ENCODE assay signal across 24 cellular contexts in the genomic region with DNA sequence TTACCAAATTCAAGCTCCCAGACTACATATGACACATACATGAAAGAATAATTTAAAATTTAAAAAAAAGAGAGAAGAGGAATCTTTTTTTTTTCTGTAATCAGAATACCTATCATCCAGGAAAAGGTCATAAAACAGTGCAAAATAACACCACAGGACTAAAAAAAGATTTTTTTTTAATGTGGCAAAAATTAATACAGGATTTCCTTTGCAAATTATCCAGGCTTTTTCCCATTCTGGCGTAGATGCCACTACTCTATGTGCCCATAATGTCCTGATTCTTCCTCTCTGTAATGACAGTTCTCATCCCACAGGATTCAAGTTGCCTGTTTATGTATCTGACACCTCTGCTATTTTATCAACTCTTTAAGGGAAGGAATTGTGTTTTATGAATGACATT.
DNase-seq lines count a peak whose midpoint lies in the region; ATAC-seq, FAIRE-seq and TF ChIP-seq lines count a peak whose summit lies in the region.
"Had no signal": no experiment of that assay in that cellular context is flagged by ENCODE, and none has a peak within 500 bp of the region (broad histone marks: within the 10 kb centered on the region; RNA-seq: fewer than 3 reads in every experiment).

No MANE protein-coding gene starts in this region.

- peak overlapping the region; percentile 73 for H2AFZ ChIP-seq in K562 (ENCODE audit: low read depth, low read length)

- peaks cover 43% of the 10 kb centered on the region for H3K4me1 Mint-ChIP-seq in endothelial cell (ENCODE audit: unreplicated experiment)
- H3K4me1 Mint-ChIP-seq in stimulated activated naive B cell treated with anti-CD40 and anti-IgM and Interleukin-4, amounts not matched to agents 10 μg/mL and 1 μg/mL and 100 μg/mL, for 72 hours: peaks cover 0 to 4% of the 10 kb centered on the region in 2 donors

- TF ChIP-seq CTCF in K562 (IDR thresholded peaks at IDR 0.05 in 2 of 3, conservative IDR thresholded peaks at IDR 0.05 in 1 of 3; ENCODE audit: insufficient read depth in 2 of 3, low read depth in 1 of 3, low read length in 3 of 3) (no peak), endothelial cell (IDR thresholded peaks at IDR 0.05; ENCODE audit: unreplicated experiment) (no peak), pancreas (IDR thresholded peaks at IDR 0.05) (no peak), esophagus squamous epithelium (IDR thresholded peaks at IDR 0.05) (no peak)

- no TSS peak for BruUV-seq in K562 (replicated peaks; lab: Mats Ljungman, UMichigan)

- H3K4me2 ChIP-seq in K562 (ENCODE audit: insufficient read depth, low read length): no peak overlapping the region
- H3K4me2 ChIP-seq: BLaER1 had no signal

- H3K4me3 ChIP-seq in K562 (no peak overlapping the region), pancreas (no peak overlapping the region), esophagus squamous epithelium (no peak overlapping the region)
- H3K4me3 ChIP-seq: BLaER1 had no signal

- no peaks in the 10 kb centered on the region for H3K27me3 Mint-ChIP-seq in endothelial cell (ENCODE audit: unreplicated experiment)
- no peaks in the 10 kb centered on the region for H3K27me3 Mint-ChIP-seq in stimulated activated naive B cell treated with anti-CD40 and anti-IgM and Interleukin-4, amounts not matched to agents 10 μg/mL and 1 μg/mL and 100 μg/mL, for 72 hours
- H3K27me3 Mint-ChIP-seq: CD4-positive, alpha-beta memory T cell; CD4-positive, CD25-positive, alpha-beta regulatory T cell; CD8-positive, alpha-beta memory T cell had no signal

- peak overlapping the region; percentile 32 for H3K27ac Mint-ChIP-seq in endothelial cell (ENCODE audit: unreplicated experiment)
- no peak overlapping the region for H3K27ac Mint-ChIP-seq in stimulated activated naive B cell treated with anti-CD40 and anti-IgM and Interleukin-4, amounts not matched to agents 10 μg/mL and 1 μg/mL and 100 μg/mL, for 72 hours
- H3K27ac Mint-ChIP-seq: CD14-positive monocyte; CD4-positive, alpha-beta memory T cell; CD8-positive, alpha-beta memory T cell had no signal

- TF ChIP-seq EP300 in K562 (IDR thresholded peaks at IDR 0.05; ENCODE audit: low read length): no peak

- no peaks in the 10 kb centered on the region for H3K36me3 Mint-ChIP-seq in endothelial cell (ENCODE audit: low read depth, unreplicated experiment)
- H3K36me3 Mint-ChIP-seq in stimulated activated naive B cell treated with anti-CD40 and anti-IgM and Interleukin-4, amounts not matched to agents 10 μg/mL and 1 μg/mL and 100 μg/mL, for 72 hours: peaks cover 7 to 12% of the 10 kb centered on the region in 2 donors
- H3K36me3 Mint-ChIP-seq: CD4-positive, CD25-positive, alpha-beta regulatory T cell had no signal

- H3K4me1 ChIP-seq in K562 (replicated peaks in 1 of 2; ENCODE audit: control insufficient read depth in 2 of 2, insufficient read depth in 2 of 2, low read length in 2 of 2) (peaks cover 0 to 25% of the 10 kb centered on the region in 2 experiments; a peak in 3 of 5 replicates), pancreas (no peaks in the 10 kb centered on the region), esophagus squamous epithelium (peaks cover 0 to 12% (median 0%) of the 10 kb centered on the region in 3 donors)
- H3K4me1 ChIP-seq: BLaER1 had no signal

- H3K27ac ChIP-seq in K562 (ENCODE audit: extremely low read depth, low read depth, low read length): peak overlapping the region; percentile 58; the same call in 2 of the 3 replicates
- H3K27ac ChIP-seq in pancreas: no peak overlapping the region
- H3K27ac ChIP-seq in esophagus squamous epithelium: no peak overlapping the region
- H3K27ac ChIP-seq: BLaER1 had no signal

- 91% methylated on average over 1 of the region's 1 CpG for WGBS in K562 (ENCODE audit: insufficient coverage, low coverage, missing lambda C conversion rate)
- 44 to 83% methylated on average over 1 of the region's 1 CpG for WGBS in pancreas, 2 donors
- 77 to 86% methylated on average over 1 of the region's 1 CpG for WGBS in esophagus squamous epithelium, 2 donors

- TF ChIP-seq RAD21 in K562 (CRISPR knock-in tag; conservative IDR thresholded peaks at IDR 0.05 in 1 of 2, IDR thresholded peaks at IDR 0.05 in 1 of 2): no peak

- TF ChIP-seq POLR2A in K562 (conservative IDR thresholded peaks at IDR 0.05) (no peak), esophagus squamous epithelium (IDR thresholded peaks at IDR 0.05) (no peak)

- intact Hi-C loops in K562 (cut with micrococcal nuclease) (no loop called here), pancreas (cut with DNase I) (no loop called here), esophagus squamous epithelium (cut with DNase I) (no loop called here)

- CTCF ChIA-PET in K562 (lab: Yijun Ruan, JAX; ENCODE audit: low intra/inter-chr PET ratio): no interaction called here

- H3K36me3 ChIP-seq in K562 (ENCODE audit: control insufficient read depth, insufficient read depth, low read length) (no peaks in the 10 kb centered on the region), pancreas (no peaks in the 10 kb centered on the region), esophagus squamous epithelium (no peaks in the 10 kb centered on the region)
- H3K36me3 ChIP-seq: BE2C had no signal

- ATAC-seq in K562: no peak
- ATAC-seq in stimulated activated naive B cell treated with anti-CD40 and anti-IgM and Interleukin-4, amounts not matched to agents 10 μg/mL and 1 μg/mL and 100 μg/mL, for 72 hours (replicated peaks): no peak
- ATAC-seq in pancreas: no peak

- H3K9me3 ChIP-seq in K562 (replicated peaks; ENCODE audit: control insufficient read depth, insufficient read depth, low read depth, low read length) (0 out of 2 replicates have a peak, but pooled peaks cover 4% of the 10 kb centered on the region), pancreas (no peaks in the 10 kb centered on the region), esophagus squamous epithelium (peaks cover 0 to 4% (median 0%) of the 10 kb centered on the region in 3 donors)
- H3K9me3 ChIP-seq: BE2C had no signal

- POLR2A ChIA-PET in K562 (lab: Yijun Ruan, JAX): interaction anchor here (0.7 to 2.3 kb wide), 6 partner anchors 8 to 79 kb away, joined by 3 to 11 read pairs (median 4); no protein-coding TSS in a partner anchor

- FAIRE-seq in K562 (lab: Jason Lieb, UNC) (no peak), pancreas (lab: Jason Lieb, UNC) (no peak)
- FAIRE-seq: A204.1, G401.6, GM12891, GM19239 had no signal

- no peaks in the 10 kb centered on the region for H3K9me1 ChIP-seq in K562 (ENCODE audit: control insufficient read depth, insufficient read depth, low read length)

- H3K4me3 Mint-ChIP-seq in endothelial cell (ENCODE audit: unreplicated experiment): no peak overlapping the region
- no peak overlapping the region for H3K4me3 Mint-ChIP-seq in stimulated activated naive B cell treated with anti-CD40 and anti-IgM and Interleukin-4, amounts not matched to agents 10 μg/mL and 1 μg/mL and 100 μg/mL, for 72 hours
- H3K4me3 Mint-ChIP-seq: CD14-positive monocyte; CD4-positive, alpha-beta memory T cell; CD4-positive, CD25-positive, alpha-beta regulatory T cell; CD8-positive, alpha-beta memory T cell had no signal

- H3K9me3 Mint-ChIP-seq in endothelial cell (ENCODE audit: unreplicated experiment): peaks cover 3% of the 10 kb centered on the region
- peaks cover 0 to 6% of the 10 kb centered on the region in 2 donors for H3K9me3 Mint-ChIP-seq in stimulated activated naive B cell treated with anti-CD40 and anti-IgM and Interleukin-4, amounts not matched to agents 10 μg/mL and 1 μg/mL and 100 μg/mL, for 72 hours

- H3K79me2 ChIP-seq in K562 (ENCODE audit: control insufficient read depth, insufficient read depth, low read length): peaks cover 5% of the 10 kb centered on the region; the same call in 1 of the 3 replicates

- H3K9ac ChIP-seq in K562 (ENCODE audit: insufficient read depth in 1 of 2, low read depth in 2 of 2, low read length in 2 of 2): no peak overlapping the region
- H3K9ac ChIP-seq: BLaER1 had no signal

- H4K20me1 ChIP-seq in K562 (replicated peaks; ENCODE audit: control insufficient read depth, insufficient read depth, low read length): no peaks in the 10 kb centered on the region
- H4K20me1 ChIP-seq: BLaER1 had no signal

- in situ Hi-C loops in K562 (cut with MboI): no loop called here

- H3K27me3 ChIP-seq in K562 (ENCODE audit: control insufficient read depth in 2 of 2, insufficient read depth in 2 of 2, low read length in 2 of 2) (no peaks in the 10 kb centered on the region), pancreas (no peaks in the 10 kb centered on the region), esophagus squamous epithelium (no peaks in the 10 kb centered on the region)
- H3K27me3 ChIP-seq: BE2C, BLaER1 had no signal

- peak; percentile 41 for DNase-seq in OCI-M1 (lab: John Stamatoyannopoulos, UW)
- no peak for DNase-seq in K562 (ENCODE audit: extremely low read depth in 1 of 4, low spot score in 3 of 4)
- DNase-seq in endothelial cell (ENCODE audit: low spot score): no peak
- no peak for DNase-seq in stimulated activated naive B cell treated with anti-CD40 and anti-IgM and Interleukin-4, amounts not matched to agents 10 μg/mL and 1 μg/mL and 100 μg/mL, for 72 hours
- DNase-seq in NCI-H1105 (lab: John Stamatoyannopoulos, UW): no peak
- no peak for DNase-seq in pancreas
- DNase-seq in esophagus squamous epithelium (lab: John Stamatoyannopoulos, UW): no peak
- DNase-seq: 8988T; ACHN; BE2C; C1 segment of cervical spinal cord; Caco-2; Calu3; CD4-positive, alpha-beta memory T cell; CD4-positive, CD25-positive, alpha-beta regulatory T cell; CD8-positive, alpha-beta memory T cell; DMS79 treated with DMSO at 0.1 percent for 48 hours; GF-D8 had no signal

TF ChIP-seq in K562, 482 proteins besides CTCF, POLR2A, EP300 and RAD21:
- no peak for TF ChIP-seq HNRNPH1 (optimal IDR thresholded peaks at IDR 0.05; ENCODE audit: low read depth, low read length)
